In genomic region chr18:60090170-60090569, GRCh38 we compare ENCODE assay signal across 1 cellular context.
TF ChIP-seq lines count a peak whose summit lies in the region.

No MANE protein-coding gene starts in this region.

TF ChIP-seq in H1, 55 proteins besides CTCF, POLR2A, EP300 and RAD21 (continued from another document):
- TF ChIP-seq CHD7 (IDR thresholded peaks at IDR 0.05; ENCODE audit: insufficient replicate concordance, low read length) (no peak), RFX5 (IDR thresholded peaks at IDR 0.05; ENCODE audit: borderline replicate concordance, low read depth, low read length) (no peak), EZH2 (IDR thresholded peaks at IDR 0.05; ENCODE audit: low read depth, low read length, severe bottlenecking) (no peak), POLR2AphosphoS5 (IDR thresholded peaks at IDR 0.05; ENCODE audit: low read depth, low read length) (no peak), TBP (IDR thresholded peaks at IDR 0.05; ENCODE audit: low read depth, low read length) (no peak), ZNF274 (IDR thresholded peaks at IDR 0.05; ENCODE audit: borderline replicate concordance, extremely low read depth, low read length) (no peak), BRCA1 (IDR thresholded peaks at IDR 0.05; ENCODE audit: low read depth, low read length) (no peak), GABPA (IDR thresholded peaks at IDR 0.05; ENCODE audit: borderline replicate concordance, insufficient read depth, low read length) (no peak), SRF (IDR thresholded peaks at IDR 0.05; ENCODE audit: low read depth, low read length) (no peak), SP1 (IDR thresholded peaks at IDR 0.05; ENCODE audit: low read depth, low read length) (no peak), PHF8 (conservative IDR thresholded peaks at IDR 0.05; ENCODE audit: low read depth, low read length) (no peak), JUN (IDR thresholded peaks at IDR 0.05; ENCODE audit: low read depth, low read length) (no peak), ATF3 (IDR thresholded peaks at IDR 0.05; ENCODE audit: insufficient read depth, low read depth, low read length) (no peak)
